In genomic region chr14:99320105-99320572, GRCh38 we compare ENCODE assay signal across 8 cellular contexts. TPM values are rescaled to one million over a fixed set of nuclear protein-coding genes. Genes with fewer than 3 reads are reported as not detected.
DNase-seq lines count a peak whose midpoint lies in the region; ATAC-seq and TF ChIP-seq lines count a peak whose summit lies in the region.

No MANE protein-coding gene starts in this region.

- no peak overlapping the region for H3K4me3 ChIP-seq in parathyroid adenoma (ENCODE audit: low read depth, low read length)

- H3K9me3 ChIP-seq in parathyroid adenoma (ENCODE audit: control insufficient read depth, low read length) = no peaks in the 10 kb centered on the region

- H3K4me2 ChIP-seq in parathyroid adenoma (ENCODE audit: low read length) = no peak overlapping the region

- H3K36me3 ChIP-seq in parathyroid adenoma (ENCODE audit: control insufficient read depth, insufficient read depth, low read length) = no peaks in the 10 kb centered on the region

- no peak overlapping the region for H3K27ac ChIP-seq in parathyroid adenoma

- H2AFZ ChIP-seq in parathyroid adenoma = no peak overlapping the region

- H3K27me3 ChIP-seq in parathyroid adenoma (ENCODE audit: control insufficient read depth, insufficient read depth, low read length) = no peaks in the 10 kb centered on the region

- H3K9ac ChIP-seq in parathyroid adenoma = no peak overlapping the region

- no peaks in the 10 kb centered on the region for H3K4me1 ChIP-seq in parathyroid adenoma

- peak; percentile 41 for TF ChIP-seq CTCF in parathyroid adenoma (IDR thresholded peaks at IDR 0.05)

- DNase-seq in AG08396 (ENCODE audit: low spot score) (peak; percentile 85), NCI-H748 (lab: John Stamatoyannopoulos, UW; ENCODE audit: unreplicated experiment) (peak; percentile 61)
- DNase-seq in activated CD8-positive, alpha-beta memory T cell treated with anti-CD3 and anti-CD28 coated beads for 48 hours (ENCODE audit: low read depth in 2 of 3, low spot score in 2 of 3) = peak; percentile 65 to 78 (median 66)

- no peaks in the 10 kb centered on the region for H3K79me2 ChIP-seq in parathyroid adenoma

- ATAC-seq in GM18867 (IDR thresholded peaks at IDR 0.05; ENCODE audit: unreplicated experiment) (peak; percentile 68), HG03354 (IDR thresholded peaks at IDR 0.05; ENCODE audit: poor library complexity, severe bottlenecking, unreplicated experiment) (peak; percentile 84), esophagus mucosa (peak; percentile 42), HG03139 (IDR thresholded peaks at IDR 0.05; ENCODE audit: unreplicated experiment) (no peak)

RNA-seq across cellular contexts. Expression of gene BCL11B, which starts 48.1 kb away (rescaled TPM):
- total RNA-seq in esophagus mucosa = 10.6 TPM
